In the genomic region with DNA sequence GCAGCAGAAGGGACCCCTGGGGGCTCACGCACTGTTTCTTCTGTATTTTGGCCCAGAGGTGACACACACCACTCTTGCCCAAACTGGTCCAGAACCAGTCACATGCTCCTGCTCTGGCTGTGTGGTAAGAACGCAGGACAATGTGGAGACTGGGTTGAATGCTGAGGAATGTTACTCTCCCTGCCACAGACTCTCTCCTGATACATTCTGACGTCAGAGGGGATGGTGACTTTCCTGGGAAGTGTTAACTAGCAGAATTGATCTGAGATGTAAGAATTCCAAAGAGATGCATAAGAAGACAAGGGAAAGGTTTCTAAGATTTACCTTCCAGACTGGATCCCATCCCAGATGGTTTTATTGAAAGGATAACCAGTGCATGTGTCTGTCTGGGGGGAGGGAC, we compare ENCODE assay signal across 23 cellular contexts.
DNase-seq lines count a peak whose midpoint lies in the region; ATAC-seq, FAIRE-seq and TF ChIP-seq lines count a peak whose summit lies in the region.
"Had no signal": no experiment of that assay in that cellular context is flagged by ENCODE, and none has a peak within 500 bp of the region (broad histone marks: within the 10 kb centered on the region; RNA-seq: fewer than 3 reads in every experiment).

No MANE protein-coding gene starts in this region.

- TF ChIP-seq EP300 in A549 (IDR thresholded peaks at IDR 0.05), result peak; percentile 26 to 40; a peak in 1 of 5 replicates

- no TSS peak for BruUV-seq in mammary epithelial cell (replicated peaks; lab: Mats Ljungman, UMichigan)

- CTCF ChIA-PET in A549 (lab: Yijun Ruan, JAX) (interaction anchor here (0.8 to 2.9 kb wide), 4 partner anchors 9 to 257 kb away, joined by 3 to 21 read pairs (median 6); no protein-coding TSS in a partner anchor), mammary epithelial cell (lab: Charles Lee; ENCODE audit: low non-redundant PET) (no interaction called here)

- dilution Hi-C loops in mammary epithelial cell (cut with HindIII; ENCODE audit: low sequenced_read_pairs), result no loop called here

- peak; percentile 35 to 48; a peak in 4 of 6 replicates for ATAC-seq in A549
- no peak for ATAC-seq in GM18517 (IDR thresholded peaks at IDR 0.05; ENCODE audit: unreplicated experiment)
- ATAC-seq: activated CD8-positive, alpha-beta memory T cell treated with anti-CD3 and anti-CD28 coated beads, Interleukin-2, amount 10 ng/mL, durations not matched to agents 7 days and 5 days; heart left ventricle; stimulated activated naive B cell treated with anti-CD40 and anti-IgM and Interleukin-4, amounts not matched to agents 10 μg/mL and 1 μg/mL and 100 μg/mL, for 72 hours had no signal

- peaks cover 39% of the 10 kb centered on the region for H3K4me1 ChIP-seq in A549
- H3K4me1 ChIP-seq in GM23248 (ENCODE audit: insufficient read depth), result peaks cover 6% of the 10 kb centered on the region
- no peaks in the 10 kb centered on the region for H3K4me1 ChIP-seq in mammary epithelial cell (ENCODE audit: insufficient read depth, low read length)
- H3K4me1 ChIP-seq in hepatocyte (ENCODE audit: insufficient read depth), result peaks cover 19% of the 10 kb centered on the region
- H3K4me1 ChIP-seq: ascending aorta, colonic mucosa, heart left ventricle, right atrium auricular region had no signal

- H3K79me2 ChIP-seq in GM23248 (ENCODE audit: insufficient read depth) (no peaks in the 10 kb centered on the region), mammary epithelial cell (ENCODE audit: insufficient read depth, low read length) (no peaks in the 10 kb centered on the region), hepatocyte (no peaks in the 10 kb centered on the region)

- FAIRE-seq in A549 (lab: Jason Lieb, UNC), result no peak
- FAIRE-seq: A204.1, GM12891 had no signal

- H2AFZ ChIP-seq in GM23248 (no peak overlapping the region), mammary epithelial cell (ENCODE audit: low read depth, low read length) (no peak overlapping the region), hepatocyte (no peak overlapping the region)

- no peak for TF ChIP-seq RAD21 in A549 (conservative IDR thresholded peaks at IDR 0.05 in 1 of 2, IDR thresholded peaks at IDR 0.05 in 1 of 2)

- H3K9me3 ChIP-seq in A549 (peaks cover 22% of the 10 kb centered on the region; the same call in 2 of the 3 replicates), GM23248 (ENCODE audit: low read depth) (no peaks in the 10 kb centered on the region), mammary epithelial cell (replicated peaks; ENCODE audit: insufficient read depth, low read length) (peaks cover 3% of the 10 kb centered on the region), hepatocyte (ENCODE audit: low read depth) (no peaks in the 10 kb centered on the region)
- H3K9me3 ChIP-seq: colonic mucosa had no signal

- intact Hi-C loops in mammary epithelial cell (cut with micrococcal nuclease), result no loop called here

- no peak for TF ChIP-seq POLR2A in A549 (IDR thresholded peaks at IDR 0.05; ENCODE audit: low read length)

- peak overlapping the region; percentile 72 to 89 for H3K27ac ChIP-seq in A549
- 0 out of 2 replicates have a peak overlapping the region, but pooled peaks have one; percentile 14 for H3K27ac ChIP-seq in GM23248
- H3K27ac ChIP-seq in mammary epithelial cell (ENCODE audit: insufficient read depth, low read depth, low read length), result no peak overlapping the region
- peak overlapping the region; percentile 12 for H3K27ac ChIP-seq in hepatocyte
- H3K27ac ChIP-seq: ascending aorta, colonic mucosa, heart left ventricle, right atrium auricular region, tibial nerve had no signal

- 63% methylated on average over 3 of the region's 3 CpGs for WGBS in A549 (ENCODE audit: missing lambda C conversion rate)
- WGBS in GM23248 (ENCODE audit: low coverage in 1 of 2, low lambda C conversion rate in 2 of 2, missing lambda C conversion rate in 2 of 2), 2 experiments, result 24 to 31% methylated on average over 3 of the region's 3 CpGs
- 49% methylated on average over 3 of the region's 3 CpGs for WGBS in mammary epithelial cell (ENCODE audit: low coverage, missing lambda C conversion rate)
- 73% methylated on average over 3 of the region's 3 CpGs for WGBS in hepatocyte (ENCODE audit: low lambda C conversion rate, missing lambda C conversion rate)

- TF ChIP-seq CTCF in A549 (IDR thresholded peaks at IDR 0.05) (no peak), mammary epithelial cell (conservative IDR thresholded peaks at IDR 0.05 in 1 of 2, IDR thresholded peaks at IDR 0.05 in 1 of 2; ENCODE audit: extremely low read depth in 1 of 2, insufficient read depth in 1 of 2, low read depth in 1 of 2, low read length in 2 of 2) (no peak), hepatocyte (IDR thresholded peaks at IDR 0.05; ENCODE audit: poor library complexity) (no peak)

- H3K9ac ChIP-seq in GM23248 (no peak overlapping the region), mammary epithelial cell (ENCODE audit: insufficient read depth, low read length) (no peak overlapping the region)

- POLR2A ChIA-PET in A549 (lab: Yijun Ruan, JAX), result no interaction called here

- in situ Hi-C loops in GM23248 (cut with MboI) (no loop called here), mammary epithelial cell (cut with MboI; ENCODE audit: low sequenced_read_pairs in 2 of 2) (loop anchor here in 1 of 2 donors (10.0 kb wide), 1 partner anchor 247 kb away; no protein-coding TSS in a partner anchor)

- H3K36me3 ChIP-seq in GM23248 (ENCODE audit: low read depth) (no peaks in the 10 kb centered on the region), mammary epithelial cell (ENCODE audit: insufficient read depth, low read length) (no peaks in the 10 kb centered on the region), hepatocyte (replicated peaks; ENCODE audit: insufficient read depth, low read depth) (no peaks in the 10 kb centered on the region)
- H3K36me3 ChIP-seq: ascending aorta, colonic mucosa, heart left ventricle, right atrium auricular region had no signal

- H3K9me2 ChIP-seq in GM23248 (ENCODE audit: insufficient read depth) (no peaks in the 10 kb centered on the region), hepatocyte (replicated peaks; ENCODE audit: insufficient read depth) (no peaks in the 10 kb centered on the region)

- peak in 1 of 2 experiments; percentile 64 for DNase-seq in A549 (ENCODE audit: low read depth in 1 of 2, low spot score in 1 of 2)
- DNase-seq in GM23248, result peak; percentile 90
- peak; percentile 83 for DNase-seq in mammary epithelial cell
- DNase-seq in hepatocyte (ENCODE audit: low spot score), result no peak
- DNase-seq in activated T-cell treated with anti-CD3 and anti-CD28 coated beads, Interleukin-2, amount 50 U/mL, for 1 hour, result no peak
- DNase-seq in RPMI8226, result no peak
- no peak for DNase-seq in activated T-cell treated with anti-CD3 and anti-CD28 coated beads, Interleukin-2, amount 50 U/mL, for 48 hours
- DNase-seq: activated CD4-positive, alpha-beta T cell treated with anti-CD3 and anti-CD28 coated beads for 1 hour; activated CD8-positive, alpha-beta memory T cell treated with anti-CD3 and anti-CD28 coated beads, Interleukin-2, amount 10 ng/mL, durations not matched to agents 7 days and 5 days; activated gamma-delta T cell; colonic mucosa; heart left ventricle; KG1; NCI-H1048; stimulated activated CD4-positive, alpha-beta T cell treated with anti-CD3 and anti-CD28 coated beads, Interleukin-15, amount 100 ng/mL, for 24 hours; stimulated activated naive B cell treated with anti-CD40 and anti-IgM and Interleukin-4, amounts not matched to agents 10 μg/mL and 1 μg/mL and 100 μg/mL, for 72 hours; T1000 had no signal

- H3K4me2 ChIP-seq in A549 (peak overlapping the region; percentile 68; the same call in 2 of the 3 replicates), GM23248 (ENCODE audit: unreplicated experiment) (no peak overlapping the region), mammary epithelial cell (ENCODE audit: insufficient read depth, low read depth, low read length) (no peak overlapping the region), hepatocyte (no peak overlapping the region)

- H3F3A ChIP-seq in GM23248 (ENCODE audit: insufficient read depth), result peaks cover 9% of the 10 kb centered on the region; the same call in 1 of the 2 replicates

- H4K20me1 ChIP-seq in GM23248 (ENCODE audit: insufficient read depth) (no peaks in the 10 kb centered on the region), mammary epithelial cell (ENCODE audit: insufficient read depth, low read length) (no peaks in the 10 kb centered on the region), hepatocyte (ENCODE audit: insufficient read depth, poor library complexity, severe bottlenecking) (no peaks in the 10 kb centered on the region)

- H3K27me3 ChIP-seq in GM23248 (replicated peaks; ENCODE audit: insufficient read depth) (no peaks in the 10 kb centered on the region), mammary epithelial cell (ENCODE audit: insufficient read depth, low read length) (no peaks in the 10 kb centered on the region), hepatocyte (no peaks in the 10 kb centered on the region)
- H3K27me3 ChIP-seq: ascending aorta, colonic mucosa, right atrium auricular region, tibial nerve had no signal

- H3K4me3 ChIP-seq in A549 (no peak overlapping the region), GM23248 (no peak overlapping the region), mammary epithelial cell (replicated peaks in 1 of 3; ENCODE audit: insufficient read depth in 1 of 3, low read depth in 2 of 3, low read length in 3 of 3) (no peak overlapping the region), hepatocyte (no peak overlapping the region)
- H3K4me3 ChIP-seq: ascending aorta, colonic mucosa, heart left ventricle, right atrium auricular region, tibial nerve had no signal

TF ChIP-seq in A549, 52 proteins besides CTCF, POLR2A, EP300 and RAD21 (continues in another document):
- TF ChIP-seq CBX2 (IDR thresholded peaks at IDR 0.05; ENCODE audit: borderline replicate concordance, low read depth) (no peak), EHF (CRISPR knock-in tag; IDR thresholded peaks at IDR 0.05) (no peak), HOXB13 (CRISPR knock-in tag; IDR thresholded peaks at IDR 0.05; ENCODE audit: low read depth) (no peak), MAFK (IDR thresholded peaks at IDR 0.05; ENCODE audit: partially characterized antibody) (no peak), ZC3H11A (IDR thresholded peaks at IDR 0.05) (no peak), CEBPB (IDR thresholded peaks at IDR 0.05) (no peak), FOXS1 (CRISPR knock-in tag; IDR thresholded peaks at IDR 0.05) (no peak), KDM5A (IDR thresholded peaks at IDR 0.05) (no peak)
- TF ChIP-seq, protein P1, sequence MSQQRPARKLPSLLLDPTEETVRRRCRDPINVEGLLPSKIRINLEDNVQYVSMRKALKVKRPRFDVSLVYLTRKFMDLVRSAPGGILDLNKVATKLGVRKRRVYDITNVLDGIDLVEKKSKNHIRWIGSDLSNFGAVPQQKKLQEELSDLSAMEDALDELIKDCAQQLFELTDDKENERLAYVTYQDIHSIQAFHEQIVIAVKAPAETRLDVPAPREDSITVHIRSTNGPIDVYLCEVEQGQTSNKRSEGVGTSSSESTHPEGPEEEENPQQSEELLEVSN (IDR thresholded peaks at IDR 0.05; ENCODE audit: borderline replicate concordance, low read depth), result no peak

Comparison
In these comparisons a context has a peak if more than half of its experiments do, and no peak if none do; other contexts are left out.
1. DNase-seq: peak in GM23248 (single experiment) and mammary epithelial cell (single experiment); none in hepatocyte (single experiment), activated T-cell treated with anti-CD3 and anti-CD28 coated beads, Interleukin-2, amount 50 U/mL, for 1 hour (single experiment), RPMI8226 (single experiment) and activated T-cell treated with anti-CD3 and anti-CD28 coated beads, Interleukin-2, amount 50 U/mL, for 48 hours (0 of 2).